Comparison of ENCODE assay signal across 12 cellular contexts in genomic region chr1:55185832-55186231, GRCh38.
"Had no signal": no experiment of that assay in that cellular context is flagged by ENCODE, and none has a peak within 500 bp of the region (broad histone marks: within the 10 kb centered on the region; RNA-seq: fewer than 3 reads in every experiment).

No MANE protein-coding gene starts in this region.

- H3K27ac Mint-ChIP-seq: brain, endodermal cell had no signal

- ATAC-seq: left ventricle myocardium superior, sciatic nerve had no signal

- H3K27me3 Mint-ChIP-seq: brain had no signal

- DNase-seq: activated effector memory CD4-positive, alpha-beta T cell treated with anti-CD3 and anti-CD28 coated beads, Interleukin-2, amount 50 U/mL, for 16 hours; anterior cingulate cortex; caudate nucleus; dorsolateral prefrontal cortex; endodermal cell; foreskin fibroblast; left ventricle myocardium superior; stimulated activated CD4-positive, alpha-beta T cell treated with anti-CD3 and anti-CD28 coated beads, Interleukin-4, amount 100 ng/mL, for 1 hour; thyroid gland; WERI-Rb-1 had no signal

- H3K4me3 Mint-ChIP-seq: brain, endodermal cell had no signal
